In the genomic region with DNA sequence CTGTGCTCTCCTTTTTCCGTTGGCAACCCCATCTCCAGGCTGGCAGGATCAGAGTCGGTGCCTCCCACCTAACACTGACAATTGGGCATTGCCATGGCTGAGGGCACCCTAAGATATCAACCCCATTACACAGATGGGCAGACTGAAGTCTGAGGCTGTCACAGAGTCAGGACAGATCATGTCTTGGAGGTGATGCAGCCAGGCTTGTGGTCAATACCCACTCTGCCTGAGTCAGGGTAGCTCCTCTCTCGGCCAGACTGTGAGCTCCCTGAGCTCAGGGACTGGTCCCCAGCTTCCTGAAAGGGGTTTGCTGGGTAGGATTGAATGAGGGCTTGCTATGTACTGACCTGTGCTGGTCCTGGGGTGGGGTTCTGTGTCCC, we compare ENCODE assay signal across 14 cellular contexts. TPM values are rescaled to one million over a fixed set of nuclear protein-coding genes. Genes with fewer than 3 reads are reported as not detected.
A peak's percentile ranks its signal among the peaks of the same experiment; 100 is the strongest.
DNase-seq lines count a peak whose midpoint lies in the region; ATAC-seq and TF ChIP-seq lines count a peak whose summit lies in the region.
"Had no signal": no experiment of that assay in that cellular context is flagged by ENCODE, and none has a peak within 500 bp of the region (broad histone marks: within the 10 kb centered on the region; RNA-seq: fewer than 3 reads in every experiment).

No MANE protein-coding gene starts in this region.

- no peak for DNase-seq in CD8-positive, alpha-beta memory T cell
- DNase-seq in RWPE1 (ENCODE audit: low spot score) = no peak
- DNase-seq in fibroblast of lung (ENCODE audit: low read depth in 2 of 2) = no peak
- DNase-seq in stimulated activated effector memory CD8-positive, alpha-beta T cell treated with anti-CD3 and anti-CD28 coated beads, Interleukin-12 subunit alpha, Interleukin-12 subunit beta, amount 100 ng/mL, for 72 hours (ENCODE audit: low spot score in 2 of 2) = no peak
- no peak for DNase-seq in right atrium auricular region (ENCODE audit: low spot score)
- DNase-seq: DND-41, GF-D8, HFFc6, NCI-H1930, NCI-H446 had no signal

- TF ChIP-seq CTCF in RWPE1 (conservative IDR thresholded peaks at IDR 0.05; ENCODE audit: low read depth) = no peak
- no peak for TF ChIP-seq CTCF in fibroblast of lung (conservative IDR thresholded peaks at IDR 0.05 in 1 of 2, IDR thresholded peaks at IDR 0.05 in 1 of 2; ENCODE audit: low read depth in 1 of 2, low read length in 2 of 2)
- no peak for TF ChIP-seq CTCF in right atrium auricular region (IDR thresholded peaks at IDR 0.05)

- POLR2A ChIA-PET in CD8-positive, alpha-beta memory T cell (lab: Charles Lee) = no interaction called here
- POLR2A ChIA-PET in RWPE1 (lab: Yijun Ruan, JAX; ENCODE audit: low non-redundant PET) = no interaction called here

- CTCF ChIA-PET in CD8-positive, alpha-beta memory T cell (lab: Charles Lee) = interaction anchor here (1.4 to 3.2 kb wide), 3 partner anchors 11 to 401 kb away, joined by 4 to 13 read pairs (median 6); partner anchors contain the start of gene VEGFA
- CTCF ChIA-PET in RWPE1 (lab: Yijun Ruan, JAX) = interaction anchor here (0.6 to 1.0 kb wide), 3 partner anchors 11 to 298 kb away, joined by 3 to 4 read pairs (median 3); no protein-coding TSS in a partner anchor

- H3K27ac Mint-ChIP-seq in CD8-positive, alpha-beta memory T cell = peak overlapping the region in 1 of 8 donors; percentile 57
- peak overlapping the region; percentile 76 for H3K27ac Mint-ChIP-seq in stimulated activated effector memory CD8-positive, alpha-beta T cell treated with anti-CD3 and anti-CD28 coated beads, Interleukin-12 subunit alpha, Interleukin-12 subunit beta, amount 100 ng/mL, for 72 hours
- H3K27ac Mint-ChIP-seq: B cell had no signal

- no peaks in the 10 kb centered on the region for H3K36me3 Mint-ChIP-seq in CD8-positive, alpha-beta memory T cell
- H3K36me3 Mint-ChIP-seq in stimulated activated effector memory CD8-positive, alpha-beta T cell treated with anti-CD3 and anti-CD28 coated beads, Interleukin-12 subunit alpha, Interleukin-12 subunit beta, amount 100 ng/mL, for 72 hours = peaks cover 1% of the 10 kb centered on the region

- no peaks in the 10 kb centered on the region for H3K9me3 ChIP-seq in CD8-positive, alpha-beta memory T cell (ENCODE audit: low read length)
- no peaks in the 10 kb centered on the region for H3K9me3 ChIP-seq in fibroblast of lung (ENCODE audit: control insufficient read depth, insufficient read depth, low read depth, low read length)
- no peaks in the 10 kb centered on the region for H3K9me3 ChIP-seq in right atrium auricular region

- peak; percentile 75 for ATAC-seq in stimulated activated effector memory CD8-positive, alpha-beta T cell treated with anti-CD3 and anti-CD28 coated beads, Interleukin-12 subunit alpha, Interleukin-12 subunit beta, amount 100 ng/mL, for 72 hours
- ATAC-seq in GM21526 (IDR thresholded peaks at IDR 0.05; ENCODE audit: low FRiP score, unreplicated experiment) = no peak
- ATAC-seq in HG03039 (IDR thresholded peaks at IDR 0.05; ENCODE audit: unreplicated experiment) = no peak
- ATAC-seq: Right ventricle myocardium inferior had no signal

- H3K4me3 ChIP-seq in CD8-positive, alpha-beta memory T cell (ENCODE audit: low read length) = no peak overlapping the region
- no peak overlapping the region for H3K4me3 ChIP-seq in fibroblast of lung (replicated peaks in 1 of 4; ENCODE audit: control extremely low read depth in 1 of 4, insufficient read depth in 1 of 4, low read depth in 3 of 4, low read length in 4 of 4)
- H3K4me3 ChIP-seq in right atrium auricular region = no peak overlapping the region

- H3K4me1 Mint-ChIP-seq in CD8-positive, alpha-beta memory T cell = peaks cover under 1 to 4% (median 4%) of the 10 kb centered on the region in 3 donors
- peaks cover 50% of the 10 kb centered on the region for H3K4me1 Mint-ChIP-seq in stimulated activated effector memory CD8-positive, alpha-beta T cell treated with anti-CD3 and anti-CD28 coated beads, Interleukin-12 subunit alpha, Interleukin-12 subunit beta, amount 100 ng/mL, for 72 hours
- H3K4me1 Mint-ChIP-seq: B cell had no signal

- peak overlapping the region; percentile 30 for H3K27ac ChIP-seq in CD8-positive, alpha-beta memory T cell (ENCODE audit: low read depth, low read length)
- peak overlapping the region; percentile 6; the same call in 1 of the 2 replicates for H3K27ac ChIP-seq in RWPE1
- peak overlapping the region; percentile 2 for H3K27ac ChIP-seq in fibroblast of lung (ENCODE audit: insufficient read depth, low read length)
- no peak overlapping the region for H3K27ac ChIP-seq in right atrium auricular region

- no peak overlapping the region for H3K9ac ChIP-seq in fibroblast of lung (ENCODE audit: insufficient read depth, low read length)

- no peaks in the 10 kb centered on the region for H3K79me2 ChIP-seq in fibroblast of lung (ENCODE audit: control insufficient read depth, insufficient read depth, low read length)

- no peaks in the 10 kb centered on the region for H4K20me1 ChIP-seq in fibroblast of lung (ENCODE audit: control insufficient read depth, extremely low read depth, insufficient read depth, low read length)

- no peaks in the 10 kb centered on the region for H3K9me3 Mint-ChIP-seq in CD8-positive, alpha-beta memory T cell
- no peaks in the 10 kb centered on the region for H3K9me3 Mint-ChIP-seq in stimulated activated effector memory CD8-positive, alpha-beta T cell treated with anti-CD3 and anti-CD28 coated beads, Interleukin-12 subunit alpha, Interleukin-12 subunit beta, amount 100 ng/mL, for 72 hours
- H3K9me3 Mint-ChIP-seq: HFFc6 had no signal

- no peak overlapping the region for H2AFZ ChIP-seq in fibroblast of lung (ENCODE audit: low read length)

- peaks cover 2% of the 10 kb centered on the region for H3K4me1 ChIP-seq in CD8-positive, alpha-beta memory T cell (ENCODE audit: insufficient read depth, low read length)
- H3K4me1 ChIP-seq in fibroblast of lung (ENCODE audit: control insufficient read depth, extremely low read depth, insufficient read depth, low read length) (peaks cover 40% of the 10 kb centered on the region), right atrium auricular region (peaks cover 0 to 36% of the 10 kb centered on the region in 2 donors)

- H3K27me3 ChIP-seq in CD8-positive, alpha-beta memory T cell (ENCODE audit: insufficient read depth, low read length, poor library complexity, severe bottlenecking) = no peaks in the 10 kb centered on the region
- no peaks in the 10 kb centered on the region for H3K27me3 ChIP-seq in fibroblast of lung (ENCODE audit: control insufficient read depth, insufficient read depth, low read length)
- H3K27me3 ChIP-seq in right atrium auricular region = no peaks in the 10 kb centered on the region

- H3K27me3 Mint-ChIP-seq in CD8-positive, alpha-beta memory T cell = peaks cover 5 to 11% of the 10 kb centered on the region in 2 donors

- H3K4me2 ChIP-seq in fibroblast of lung (ENCODE audit: extremely low read depth, insufficient read depth, low read length) = no peak overlapping the region

- no peak overlapping the region for H3K4me3 Mint-ChIP-seq in CD8-positive, alpha-beta memory T cell
- H3K4me3 Mint-ChIP-seq in stimulated activated effector memory CD8-positive, alpha-beta T cell treated with anti-CD3 and anti-CD28 coated beads, Interleukin-12 subunit alpha, Interleukin-12 subunit beta, amount 100 ng/mL, for 72 hours = no peak overlapping the region
- H3K4me3 Mint-ChIP-seq: B cell, HFFc6 had no signal

- H3K36me3 ChIP-seq in CD8-positive, alpha-beta memory T cell (ENCODE audit: insufficient read depth, low read length) = no peaks in the 10 kb centered on the region
- no peaks in the 10 kb centered on the region for H3K36me3 ChIP-seq in fibroblast of lung (ENCODE audit: control insufficient read depth, insufficient read depth, low read length)
- H3K36me3 ChIP-seq in right atrium auricular region = no peaks in the 10 kb centered on the region

RNA-seq across cellular contexts. Expression of gene MRPL14, which starts 59.5 kb away (rescaled TPM):
- total RNA-seq in CD8-positive, alpha-beta memory T cell = 10 to 100 TPM; 48.5 to 48.7 TPM
- polyA plus RNA-seq in CD8-positive, alpha-beta memory T cell = 108 TPM
- total RNA-seq in fibroblast of lung (53.7 and 60.6 TPM in 2 replicates), right atrium auricular region (10 to 100 TPM; 44.1 to 45.9 TPM)
- 36.2 and 51.9 TPM in 2 replicates for polyA plus RNA-seq in fibroblast of lung
- 64.9 and 96.3 TPM in 2 replicates for polyA plus RNA-seq in fibroblast of lung (2012)
- polyA minus RNA-seq in fibroblast of lung (ENCODE audit: low replicate concordance) = 13.2 and 13.9 TPM in 2 replicates

RNA-seq across cellular contexts. Expression of gene TMEM63B, which starts 59.6 kb away (rescaled TPM):
- 10 to 100 TPM; 18.4 to 20.3 TPM for total RNA-seq in CD8-positive, alpha-beta memory T cell
- 1.9 TPM for polyA plus RNA-seq in CD8-positive, alpha-beta memory T cell
- 22.9 and 42.1 TPM in 2 replicates for total RNA-seq in fibroblast of lung
- 32.2 and 47.6 TPM in 2 replicates for polyA plus RNA-seq in fibroblast of lung
- polyA plus RNA-seq in fibroblast of lung (2012) = 22.8 and 29.5 TPM in 2 replicates
- polyA minus RNA-seq in fibroblast of lung (ENCODE audit: low replicate concordance) = 126 and 162 TPM in 2 replicates
- 10 to 100 TPM; 29.2 to 37.1 TPM for total RNA-seq in right atrium auricular region

Comparison
In these comparisons a context has a peak if more than half of its experiments do, and no peak if none do; other contexts are left out.
1. H3K27ac ChIP-seq: peak in CD8-positive, alpha-beta memory T cell (single experiment), RWPE1 (single experiment) and fibroblast of lung (single experiment); none in right atrium auricular region (0 of 2).